ENCODE assay signal across 11 cellular contexts in genomic region chr19:16330811-16331690, GRCh38. TPM values are rescaled to one million over a fixed set of nuclear protein-coding genes. Genes with fewer than 3 reads are reported as not detected.
A peak's percentile ranks its signal among the peaks of the same experiment; 100 is the strongest.
DNase-seq lines count a peak whose midpoint lies in the region; ATAC-seq, FAIRE-seq and TF ChIP-seq lines count a peak whose summit lies in the region.
"Had no signal": no experiment of that assay in that cellular context is flagged by ENCODE, and none has a peak within 500 bp of the region (broad histone marks: within the 10 kb centered on the region; RNA-seq: fewer than 3 reads in every experiment).

No MANE protein-coding gene starts in this region.

- ATAC-seq in gastrocnemius medialis = no peak
- no peak for ATAC-seq in stimulated activated naive CD8-positive, alpha-beta T cell treated with anti-CD3 and anti-CD28 coated beads, Interleukin-15, amount 100 ng/mL, for 72 hours

- H3K4me3 Mint-ChIP-seq in stimulated activated naive CD8-positive, alpha-beta T cell treated with anti-CD3 and anti-CD28 coated beads, Interleukin-15, amount 100 ng/mL, for 72 hours = no peak overlapping the region
- H3K4me3 Mint-ChIP-seq: dendritic cell treated with granulocyte-macrophage colony-stimulating factor and Interleukin-4, amounts not matched to agents 40 ng/mL and 50 ng/mL, for 4 days; type B pancreatic cell had no signal

- H3K27me3 Mint-ChIP-seq in stimulated activated naive CD8-positive, alpha-beta T cell treated with anti-CD3 and anti-CD28 coated beads, Interleukin-15, amount 100 ng/mL, for 72 hours = peaks cover 43% of the 10 kb centered on the region

- H3K36me3 ChIP-seq in SJSA1 (peaks cover 45% of the 10 kb centered on the region), gastrocnemius medialis (peaks cover 0 to 17% of the 10 kb centered on the region in 2 donors)

- H3K9me3 Mint-ChIP-seq in stimulated activated naive CD8-positive, alpha-beta T cell treated with anti-CD3 and anti-CD28 coated beads, Interleukin-15, amount 100 ng/mL, for 72 hours = no peaks in the 10 kb centered on the region
- H3K9me3 Mint-ChIP-seq: dendritic cell treated with granulocyte-macrophage colony-stimulating factor and Interleukin-4, amounts not matched to agents 40 ng/mL and 50 ng/mL, for 4 days; type B pancreatic cell had no signal

- peaks cover 56% of the 10 kb centered on the region for H3K4me1 Mint-ChIP-seq in stimulated activated naive CD8-positive, alpha-beta T cell treated with anti-CD3 and anti-CD28 coated beads, Interleukin-15, amount 100 ng/mL, for 72 hours

- intact Hi-C loops in gastrocnemius medialis (cut with DNase I; ENCODE audit: low total_unique reads) = no loop called here

- TF ChIP-seq CTCF in gastrocnemius medialis (IDR thresholded peaks at IDR 0.05 in 4 of 5, conservative IDR thresholded peaks at IDR 0.05 in 1 of 5) = no peak

- DNase-seq in activated CD4-positive, alpha-beta T cell treated with anti-CD3 and anti-CD28 coated beads for 48 hours = peak; percentile 47
- DNase-seq in activated CD4-positive, alpha-beta T cell treated with anti-CD3 and anti-CD28 coated beads for 4 hours = no peak
- DNase-seq in SJSA1 (ENCODE audit: low read depth in 1 of 2, low spot score in 2 of 2) = peak in 1 of 2 experiments; percentile 61
- peak; percentile 23 for DNase-seq in effector CD4-positive, alpha-beta T cell
- DNase-seq in gastrocnemius medialis = no peak
- DNase-seq in GM19239 (ENCODE audit: insufficient read length, low spot score) = no peak
- no peak for DNase-seq in NOMO-1 treated with dmso at 0.1 percent for 144 hours (lab: John Stamatoyannopoulos, UW; ENCODE audit: unreplicated experiment)
- DNase-seq in stimulated activated naive CD8-positive, alpha-beta T cell treated with anti-CD3 and anti-CD28 coated beads, Interleukin-15, amount 100 ng/mL, for 72 hours = no peak

- H3K9me3 ChIP-seq in SJSA1 (replicated peaks) = no peaks in the 10 kb centered on the region; the same call in 1 of the 2 replicates
- H3K9me3 ChIP-seq in gastrocnemius medialis = no peaks in the 10 kb centered on the region

- H3K27me3 ChIP-seq in SJSA1 (replicated peaks) (peaks cover 3% of the 10 kb centered on the region; the same call in 1 of the 2 replicates), gastrocnemius medialis (no peaks in the 10 kb centered on the region)

- H3K4me3 ChIP-seq in SJSA1 (no peak overlapping the region), gastrocnemius medialis (no peak overlapping the region)

- peaks cover 65% of the 10 kb centered on the region for H3K4me1 ChIP-seq in SJSA1 (replicated peaks)
- peaks cover 20 to 29% of the 10 kb centered on the region in 2 donors for H3K4me1 ChIP-seq in gastrocnemius medialis

- in situ Hi-C loops in gastrocnemius medialis (cut with MboI; ENCODE audit: low sequenced_read_pairs in 4 of 4) = no loop called here

- H3K27ac ChIP-seq in SJSA1 = peak overlapping the region; percentile 73
- peak overlapping the region; percentile 42 to 99 (median 88) for H3K27ac ChIP-seq in gastrocnemius medialis

- TF ChIP-seq POLR2A in gastrocnemius medialis (IDR thresholded peaks at IDR 0.05) = no peak

- no peak for FAIRE-seq in GM19239 (lab: Jason Lieb, UNC)
- FAIRE-seq: A204.1 had no signal

- no peak overlapping the region for H3K27ac Mint-ChIP-seq in stimulated activated naive CD8-positive, alpha-beta T cell treated with anti-CD3 and anti-CD28 coated beads, Interleukin-15, amount 100 ng/mL, for 72 hours
- H3K27ac Mint-ChIP-seq: dendritic cell treated with granulocyte-macrophage colony-stimulating factor and Interleukin-4, amounts not matched to agents 40 ng/mL and 50 ng/mL, for 4 days; type B pancreatic cell had no signal

RNA-seq across cellular contexts. Expression of gene KLF2, which starts 6.4 kb away (rescaled TPM):
- 12.6 and 15.2 TPM in 2 replicates for total RNA-seq in SJSA1 (2014; rRNA removed; shearing (Covaris generic))
- total RNA-seq in gastrocnemius medialis = 10 to 100 TPM in 3 of 4 donors, 1 to 10 TPM in 1; 6.8 to 45.6 (median 32.0) TPM

Comparison
In these comparisons a context has a peak if more than half of its experiments do, and no peak if none do; other contexts are left out.
1. DNase-seq: peak in activated CD4-positive, alpha-beta T cell treated with anti-CD3 and anti-CD28 coated beads for 48 hours (single experiment) and effector CD4-positive, alpha-beta T cell (single experiment); none in activated CD4-positive, alpha-beta T cell treated with anti-CD3 and anti-CD28 coated beads for 4 hours (0 of 2), gastrocnemius medialis (0 of 2), GM19239 (single experiment), NOMO-1 treated with dmso at 0.1 percent for 144 hours (single experiment) and stimulated activated naive CD8-positive, alpha-beta T cell treated with anti-CD3 and anti-CD28 coated beads, Interleukin-15, amount 100 ng/mL, for 72 hours (0 of 2).